Comparison of ENCODE assay signal across 20 cellular contexts in the genomic region with DNA sequence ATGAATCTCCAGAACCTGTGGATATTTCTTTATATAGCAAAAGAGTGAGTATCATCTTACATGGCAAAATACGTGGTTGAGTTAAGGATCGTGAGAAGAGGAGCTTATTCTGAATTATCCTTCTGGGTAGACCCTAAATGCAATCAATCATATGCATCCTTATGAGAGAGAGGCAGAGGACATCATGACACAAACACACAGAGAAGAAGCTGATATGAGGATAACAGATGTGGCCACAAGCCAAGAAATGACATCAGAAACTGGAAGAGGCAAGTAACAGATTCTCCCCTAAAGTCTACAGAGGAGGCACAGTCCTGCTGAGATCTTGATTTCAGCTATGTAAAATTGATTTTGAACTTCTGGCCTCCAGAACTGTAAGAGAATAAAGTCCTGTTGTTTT.
A peak's percentile ranks its signal among the peaks of the same experiment; 100 is the strongest.
DNase-seq lines count a peak whose midpoint lies in the region; ATAC-seq, FAIRE-seq and TF ChIP-seq lines count a peak whose summit lies in the region.
"Had no signal": no experiment of that assay in that cellular context is flagged by ENCODE, and none has a peak within 500 bp of the region (broad histone marks: within the 10 kb centered on the region; RNA-seq: fewer than 3 reads in every experiment).

No MANE protein-coding gene starts in this region.

- H3K9ac ChIP-seq in SK-N-SH: no peak overlapping the region
- H3K9ac ChIP-seq: BLaER1 treated with 17β-estradiol and CSF1 and Interleukin-3, amounts not matched to agents 10 nM and 100 nM had no signal

- 10% methylated on average over 2 of the region's 2 CpGs for WGBS in SK-N-SH (ENCODE audit: low lambda C conversion rate)

- peaks cover 0 to 3% of the 10 kb centered on the region in 2 experiments; a peak in 2 of 4 replicates for H3K4me1 ChIP-seq in SK-N-SH (ENCODE audit: control insufficient read depth in 1 of 2, insufficient read depth in 2 of 2, low read depth in 1 of 2, low read length in 1 of 2)
- H3K4me1 ChIP-seq: BLaER1 treated with 17β-estradiol and CSF1 and Interleukin-3, amounts not matched to agents 10 nM and 100 nM; upper lobe of right lung had no signal

- H4K20me1 ChIP-seq in SK-N-SH (ENCODE audit: insufficient read depth): no peaks in the 10 kb centered on the region
- H4K20me1 ChIP-seq: BLaER1 treated with 17β-estradiol and CSF1 and Interleukin-3, amounts not matched to agents 10 nM and 100 nM had no signal

- no peak for ATAC-seq in GM18502 (IDR thresholded peaks at IDR 0.05; ENCODE audit: poor library complexity, unreplicated experiment)
- ATAC-seq: activated naive CD8-positive, alpha-beta T cell treated with anti-CD3 and anti-CD28 coated beads, Interleukin-2, amount 50 U/mL, for 24 hours; right cardiac atrium; T-cell; upper lobe of right lung had no signal

- H3K27ac ChIP-seq in SK-N-SH (ENCODE audit: low read depth in 2 of 2, low read length in 1 of 2): peak overlapping the region; percentile 47 to 57; a peak in 3 of 4 replicates
- H3K27ac ChIP-seq: BLaER1 treated with 17β-estradiol and CSF1 and Interleukin-3, amounts not matched to agents 10 nM and 100 nM; upper lobe of right lung; WERI-Rb-1 had no signal

- H3K9me3 ChIP-seq in SK-N-SH: no peaks in the 10 kb centered on the region
- H3K9me3 ChIP-seq: BLaER1 treated with 17β-estradiol and CSF1 and Interleukin-3, amounts not matched to agents 10 nM and 100 nM; upper lobe of right lung had no signal

- no peak for TF ChIP-seq RAD21 in SK-N-SH (IDR thresholded peaks at IDR 0.05; ENCODE audit: low read length)

- H3K9me2 ChIP-seq in SK-N-SH: no peaks in the 10 kb centered on the region

- no peaks in the 10 kb centered on the region for H3K79me2 ChIP-seq in SK-N-SH (ENCODE audit: insufficient read depth)

- DNase-seq in GM18507 (ENCODE audit: extremely low spot score, insufficient read length, low read depth) (no peak), M059J (ENCODE audit: low read depth) (peak; percentile 10), SK-N-SH (peak; percentile 5), glomerular visceral epithelial cell (ENCODE audit: extremely low spot score) (peak; percentile 25), medulla oblongata (ENCODE audit: extremely low spot score) (no peak), RCC 7860 (ENCODE audit: low spot score) (no peak), GM10266 (ENCODE audit: extremely low spot score) (no peak)
- DNase-seq: activated CD4-positive, alpha-beta memory T cell treated with anti-CD3 and anti-CD28 coated beads, Interleukin-2, amount 10 ng/mL, durations not matched to agents 7 days and 5 days; activated naive CD8-positive, alpha-beta T cell treated with anti-CD3 and anti-CD28 coated beads, Interleukin-2, amount 50 U/mL, for 24 hours; activated T-cell treated with anti-CD3 and anti-CD28 coated beads, Interleukin-2, amount 50 U/mL, for 48 hours; DMS79 treated with DMSO at 0.1 percent for 48 hours; MM.1S; NCI-H187; NCI-H774; right cardiac atrium; T-cell; upper lobe of right lung; WERI-Rb-1 had no signal

- no peak overlapping the region for H3K4me3 ChIP-seq in SK-N-SH (ENCODE audit: low read depth in 2 of 2, low read length in 1 of 2)
- H3K4me3 ChIP-seq: BLaER1 treated with 17β-estradiol and CSF1 and Interleukin-3, amounts not matched to agents 10 nM and 100 nM; upper lobe of right lung had no signal

- CTCF ChIA-PET in SK-N-SH (lab: Yijun Ruan, JAX): no interaction called here

- TF ChIP-seq CTCF in SK-N-SH (IDR thresholded peaks at IDR 0.05) (no peak), GM10266 (IDR thresholded peaks at IDR 0.05; ENCODE audit: control insufficient read depth, insufficient read depth, low read depth, missing control alignments) (no peak)

- no peaks in the 10 kb centered on the region for H3K36me3 ChIP-seq in SK-N-SH (replicated peaks in 1 of 2; ENCODE audit: control insufficient read depth in 1 of 2, insufficient read depth in 2 of 2, low read length in 1 of 2)
- H3K36me3 ChIP-seq: BLaER1 treated with 17β-estradiol and CSF1 and Interleukin-3, amounts not matched to agents 10 nM and 100 nM; upper lobe of right lung; WERI-Rb-1 had no signal

- H3K27me3 ChIP-seq in SK-N-SH (ENCODE audit: insufficient read depth): no peaks in the 10 kb centered on the region
- H3K27me3 ChIP-seq: BLaER1 treated with 17β-estradiol and CSF1 and Interleukin-3, amounts not matched to agents 10 nM and 100 nM; upper lobe of right lung had no signal

- no peak overlapping the region for H2AFZ ChIP-seq in SK-N-SH (ENCODE audit: low read depth)

- H3F3A ChIP-seq in SK-N-SH (replicated peaks; ENCODE audit: insufficient read depth): peaks cover 4% of the 10 kb centered on the region

- FAIRE-seq in GM18507 (lab: Jason Lieb, UNC): peak; percentile 29
- FAIRE-seq in RCC 7860 (lab: Jason Lieb, UNC): no peak

- POLR2A ChIA-PET in SK-N-SH (lab: Yijun Ruan, JAX): no interaction called here

- TF ChIP-seq EP300 in SK-N-SH (IDR thresholded peaks at IDR 0.05; ENCODE audit: borderline replicate concordance in 1 of 2, low read depth in 1 of 2, low read length in 1 of 2): no peak

- 0 out of 2 replicates have a peak overlapping the region, but pooled peaks have one; percentile 12 for H3K4me2 ChIP-seq in SK-N-SH
- H3K4me2 ChIP-seq: BLaER1 treated with 17β-estradiol and CSF1 and Interleukin-3, amounts not matched to agents 10 nM and 100 nM had no signal

TF ChIP-seq in SK-N-SH, 30 proteins besides CTCF, POLR2A, EP300 and RAD21:
- peak; percentile 59 for TF ChIP-seq PBX3 (IDR thresholded peaks at IDR 0.05)
- TF ChIP-seq TCF12 (IDR thresholded peaks at IDR 0.05): peak; percentile 8; the same call in 1 of the 2 replicates
- TF ChIP-seq NFIC (IDR thresholded peaks at IDR 0.05; ENCODE audit: borderline replicate concordance): peak; percentile 56
- no peak for TF ChIP-seq FOXM1 (IDR thresholded peaks at IDR 0.05; ENCODE audit: low read depth)
- no peak for TF ChIP-seq POLR2AphosphoS5 (IDR thresholded peaks at IDR 0.05; ENCODE audit: low read depth, low read length)
- no peak for TF ChIP-seq MEF2A (IDR thresholded peaks at IDR 0.05; ENCODE audit: borderline replicate concordance, low read depth)
- peak; percentile 39 for TF ChIP-seq GATA2 (CRISPR knock-in tag; IDR thresholded peaks at IDR 0.05)
- no peak for TF ChIP-seq TEAD4 (IDR thresholded peaks at IDR 0.05; ENCODE audit: borderline replicate concordance, insufficient read depth)
- TF ChIP-seq, protein P1, sequence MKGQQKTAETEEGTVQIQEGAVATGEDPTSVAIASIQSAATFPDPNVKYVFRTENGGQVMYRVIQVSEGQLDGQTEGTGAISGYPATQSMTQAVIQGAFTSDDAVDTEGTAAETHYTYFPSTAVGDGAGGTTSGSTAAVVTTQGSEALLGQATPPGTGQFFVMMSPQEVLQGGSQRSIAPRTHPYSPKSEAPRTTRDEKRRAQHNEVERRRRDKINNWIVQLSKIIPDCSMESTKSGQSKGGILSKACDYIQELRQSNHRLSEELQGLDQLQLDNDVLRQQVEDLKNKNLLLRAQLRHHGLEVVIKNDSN (IDR thresholded peaks at IDR 0.05; ENCODE audit: borderline replicate concordance, low read depth): no peak
- no peak for TF ChIP-seq EZH2phosphoT487 (IDR thresholded peaks at IDR 0.05; ENCODE audit: borderline replicate concordance, low read depth)
- TF ChIP-seq RFX5 (IDR thresholded peaks at IDR 0.05; ENCODE audit: low read length): no peak
- TF ChIP-seq CHD2 (IDR thresholded peaks at IDR 0.05; ENCODE audit: low read length, partially characterized antibody): no peak
- TF ChIP-seq MXI1 (IDR thresholded peaks at IDR 0.05; ENCODE audit: low read depth, low read length): no peak
- TF ChIP-seq FOXJ3 (CRISPR knock-in tag; IDR thresholded peaks at IDR 0.05): no peak
- no peak for TF ChIP-seq ZBTB33 (IDR thresholded peaks at IDR 0.05; ENCODE audit: borderline replicate concordance, low read depth)

Comparison
In these comparisons a context has a peak if more than half of its experiments do, and no peak if none do; other contexts are left out.
1. DNase-seq: peak in M059J (single experiment), SK-N-SH (single experiment) and glomerular visceral epithelial cell (single experiment); none in GM18507 (single experiment), medulla oblongata (single experiment), RCC 7860 (single experiment) and GM10266 (single experiment).